8 cellular contexts compared by ENCODE assay signal in the genomic region with DNA sequence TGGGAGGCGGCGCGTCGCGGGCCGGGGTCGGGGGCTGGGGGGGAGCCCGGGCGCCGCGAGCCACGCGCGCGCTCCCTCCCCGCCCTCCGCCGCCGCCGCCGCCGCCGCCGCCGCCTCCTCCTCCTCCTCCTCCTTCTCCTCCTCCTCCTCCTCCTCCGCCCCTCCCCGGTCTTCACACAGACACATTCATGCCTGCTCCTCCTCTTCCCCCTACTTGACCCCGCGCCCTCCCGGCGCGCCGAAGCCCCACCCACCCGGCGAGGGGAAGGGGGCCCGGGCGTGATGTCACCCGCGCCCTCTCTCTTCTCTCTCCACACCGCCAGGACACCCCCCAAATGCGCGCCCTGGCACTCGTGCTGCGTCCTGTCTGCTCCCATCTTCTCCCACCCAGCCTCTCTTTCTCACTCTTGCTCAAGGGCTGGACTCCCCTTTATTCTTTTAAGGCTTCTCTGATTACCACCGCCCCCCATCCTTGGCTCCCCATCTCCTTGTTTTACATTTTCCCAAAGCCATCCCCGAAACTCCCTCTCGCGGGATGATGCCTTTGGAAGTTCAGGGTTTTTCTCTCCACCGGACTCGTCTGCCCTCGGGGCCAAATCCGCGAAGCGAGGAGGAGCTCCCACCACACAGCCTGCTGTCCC. TPM values are rescaled to one million over a fixed set of nuclear protein-coding genes. Genes with fewer than 3 reads are reported as not detected.
DNase-seq lines count a peak whose midpoint lies in the region; ATAC-seq and TF ChIP-seq lines count a peak whose summit lies in the region.

No MANE protein-coding gene starts in this region.

- no peaks in the 10 kb centered on the region for H3K36me3 Mint-ChIP-seq in natural killer cell treated with Interleukin-12 subunit alpha and Interleukin-12 subunit beta and Interleukin-15 and Interleukin-18, amount 100 ng/mL, for 72 hours

- peak; percentile 24 for DNase-seq in NCI-H82 (lab: John Stamatoyannopoulos, UW)
- DNase-seq in NCI-H82 treated with DMSO at 0.1 percent for 48 hours (lab: John Stamatoyannopoulos, UW; ENCODE audit: unreplicated experiment) = no peak
- DNase-seq in WERI-Rb-1 = peak; percentile 7
- peak; percentile 64 for DNase-seq in fibroblast of the conjunctiva (ENCODE audit: low read depth)
- no peak for DNase-seq in natural killer cell treated with Interleukin-12 subunit alpha and Interleukin-12 subunit beta and Interleukin-15 and Interleukin-18, amount 100 ng/mL, for 72 hours (ENCODE audit: low spot score)
- DNase-seq in activated effector memory CD4-positive, alpha-beta T cell treated with anti-CD3 and anti-CD28 coated beads, Interleukin-2, amount 50 U/mL, for 16 hours = no peak

- peak overlapping the region; percentile 78 for H3K4me3 Mint-ChIP-seq in natural killer cell treated with Interleukin-12 subunit alpha and Interleukin-12 subunit beta and Interleukin-15 and Interleukin-18, amount 100 ng/mL, for 72 hours

- peaks cover 43 to 61% of the 10 kb centered on the region in 2 donors for H3K27me3 Mint-ChIP-seq in natural killer cell treated with Interleukin-12 subunit alpha and Interleukin-12 subunit beta and Interleukin-15 and Interleukin-18, amount 100 ng/mL, for 72 hours

- no peaks in the 10 kb centered on the region for H3K9me3 Mint-ChIP-seq in natural killer cell treated with Interleukin-12 subunit alpha and Interleukin-12 subunit beta and Interleukin-15 and Interleukin-18, amount 100 ng/mL, for 72 hours

- H3K9me3 ChIP-seq in WERI-Rb-1 (ENCODE audit: severe bottlenecking) = no peaks in the 10 kb centered on the region

- H3K27ac ChIP-seq in WERI-Rb-1 = no peak overlapping the region

- H3K36me3 ChIP-seq in WERI-Rb-1 = no peaks in the 10 kb centered on the region

- no peak for TF ChIP-seq CTCF in WERI-Rb-1 (IDR thresholded peaks at IDR 0.05; ENCODE audit: low read depth, low read length)

- peak; percentile 38 to 50 for ATAC-seq in natural killer cell treated with Interleukin-12 subunit alpha and Interleukin-12 subunit beta and Interleukin-15 and Interleukin-18, amount 100 ng/mL, for 72 hours
- no peak for ATAC-seq in GM19455 (IDR thresholded peaks at IDR 0.05; ENCODE audit: unreplicated experiment)
- no peak for ATAC-seq in GM18511 (IDR thresholded peaks at IDR 0.05; ENCODE audit: unreplicated experiment)

- no peak overlapping the region; the same call in 1 of the 2 replicates for H3K4me3 ChIP-seq in WERI-Rb-1 (ENCODE audit: low read depth, low read length)

- peaks cover 5 to 11% of the 10 kb centered on the region in 2 donors for H3K4me1 Mint-ChIP-seq in natural killer cell treated with Interleukin-12 subunit alpha and Interleukin-12 subunit beta and Interleukin-15 and Interleukin-18, amount 100 ng/mL, for 72 hours (ENCODE audit: low read depth in 2 of 2)

- peaks cover 64% of the 10 kb centered on the region for H3K27me3 ChIP-seq in WERI-Rb-1 (ENCODE audit: insufficient read depth, low read depth, severe bottlenecking)

- H3K27ac Mint-ChIP-seq in natural killer cell treated with Interleukin-12 subunit alpha and Interleukin-12 subunit beta and Interleukin-15 and Interleukin-18, amount 100 ng/mL, for 72 hours = no peak overlapping the region

RNA-seq across cellular contexts. Expression of gene GLI3, which starts 1.0 kb away (rescaled TPM):
- total RNA-seq in natural killer cell treated with Interleukin-12 subunit alpha and Interleukin-12 subunit beta and Interleukin-15 and Interleukin-18, amount 100 ng/mL, for 72 hours = 1 to 10 TPM in 1 of 2 donors, under 1 TPM in 1; 0.25 to 1.1 TPM

Comparison
In these comparisons a context has a peak if more than half of its experiments do, and no peak if none do; other contexts are left out.
1. DNase-seq: peak in NCI-H82 (single experiment), WERI-Rb-1 (single experiment) and fibroblast of the conjunctiva (single experiment); none in NCI-H82 treated with DMSO at 0.1 percent for 48 hours (single experiment), natural killer cell treated with Interleukin-12 subunit alpha and Interleukin-12 subunit beta and Interleukin-15 and Interleukin-18, amount 100 ng/mL, for 72 hours (single experiment) and activated effector memory CD4-positive, alpha-beta T cell treated with anti-CD3 and anti-CD28 coated beads, Interleukin-2, amount 50 U/mL, for 16 hours (single experiment).
2. ATAC-seq: peak in natural killer cell treated with Interleukin-12 subunit alpha and Interleukin-12 subunit beta and Interleukin-15 and Interleukin-18, amount 100 ng/mL, for 72 hours (2 of 2); none in GM19455 (single experiment) and GM18511 (single experiment).